Comparison of ENCODE assay signal across 1 cellular context in genomic region chr6:155646443-155646842, GRCh38.
TF ChIP-seq lines count a peak whose summit lies in the region.

No MANE protein-coding gene starts in this region.

TF ChIP-seq in GM23338, 12 proteins besides CTCF, POLR2A, EP300 and RAD21 (continued from another document):
- TF ChIP-seq ZNF462 (CRISPR knock-in tag; IDR thresholded peaks at IDR 0.05) (no peak), ZNF331 (CRISPR knock-in tag; IDR thresholded peaks at IDR 0.05; ENCODE audit: low read depth) (no peak), REST (IDR thresholded peaks at IDR 0.05; ENCODE audit: unreplicated experiment) (no peak), POLR2AphosphoS5 (IDR thresholded peaks at IDR 0.05; ENCODE audit: low read depth) (no peak), NANOG (IDR thresholded peaks at IDR 0.05; ENCODE audit: borderline replicate concordance) (no peak), EZH2 (IDR thresholded peaks at IDR 0.05; ENCODE audit: low read depth, unreplicated experiment) (no peak)
